Comparison of ENCODE assay signal across 10 cellular contexts in the genomic region with DNA sequence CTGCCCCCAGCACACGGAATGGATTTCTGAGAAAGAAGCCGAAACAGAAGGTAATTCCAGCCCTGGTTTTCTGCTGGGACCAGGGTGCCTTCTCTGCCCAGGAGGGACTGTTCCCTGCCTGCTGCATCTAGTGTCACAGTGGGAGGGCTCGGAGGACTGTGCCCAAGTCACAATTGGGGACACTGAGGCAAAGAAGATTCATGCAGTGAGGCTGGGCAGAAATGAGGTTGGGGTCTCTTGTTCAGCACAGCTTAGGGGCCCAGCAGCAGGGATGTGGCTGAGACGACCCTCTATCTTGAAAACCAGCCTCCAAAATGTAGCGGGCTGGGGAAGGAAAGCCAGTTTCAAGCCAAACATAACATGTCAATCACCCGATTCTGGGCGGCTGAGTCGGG. TPM values are rescaled to one million over a fixed set of nuclear protein-coding genes. Genes with fewer than 3 reads are reported as not detected.
DNase-seq lines count a peak whose midpoint lies in the region; ATAC-seq and TF ChIP-seq lines count a peak whose summit lies in the region.
"Had no signal": no experiment of that assay in that cellular context is flagged by ENCODE, and none has a peak within 500 bp of the region (broad histone marks: within the 10 kb centered on the region; RNA-seq: fewer than 3 reads in every experiment).

No MANE protein-coding gene starts in this region.

- H3K27me3 Mint-ChIP-seq in HFFc6 (ENCODE audit: insufficient read depth) (peaks cover 2% of the 10 kb centered on the region), natural killer cell (ENCODE audit: low read depth in 2 of 2) (no peaks in the 10 kb centered on the region)
- H3K27me3 Mint-ChIP-seq in activated naive CD8-positive, alpha-beta T cell treated with anti-CD3 and anti-CD28 coated beads, Interleukin-2, amount 50 U/mL, for 24 hours = no peaks in the 10 kb centered on the region

- H3K4me3 ChIP-seq in BLaER1 treated with 17β-estradiol and CSF1 and Interleukin-3, amounts not matched to agents 10 nM and 100 nM = peak overlapping the region; percentile 35 to 75 (median 58); a peak in 19 of 20 replicates
- no peak overlapping the region for H3K4me3 ChIP-seq in A673 (ENCODE audit: low read depth, low read length, poor library complexity, severe bottlenecking)

- POLR2A ChIA-PET in A673 (lab: Charles Lee; ENCODE audit: low non-redundant PET) = no interaction called here

- H3K27ac Mint-ChIP-seq in HFFc6 (peak overlapping the region; percentile 73), natural killer cell (peak overlapping the region; percentile 98 to 99)
- H3K27ac Mint-ChIP-seq in activated naive CD8-positive, alpha-beta T cell treated with anti-CD3 and anti-CD28 coated beads, Interleukin-2, amount 50 U/mL, for 24 hours = peak overlapping the region; percentile 98

- peak overlapping the region; percentile 82 for H3K4me3 Mint-ChIP-seq in HFFc6
- peak overlapping the region; percentile 100 for H3K4me3 Mint-ChIP-seq in activated naive CD8-positive, alpha-beta T cell treated with anti-CD3 and anti-CD28 coated beads, Interleukin-2, amount 50 U/mL, for 24 hours
- H3K4me3 Mint-ChIP-seq in natural killer cell = peak overlapping the region; percentile 98

- H3K4me1 Mint-ChIP-seq in HFFc6 (ENCODE audit: low read depth) = peaks cover 48% of the 10 kb centered on the region
- peaks cover 61% of the 10 kb centered on the region for H3K4me1 Mint-ChIP-seq in activated naive CD8-positive, alpha-beta T cell treated with anti-CD3 and anti-CD28 coated beads, Interleukin-2, amount 50 U/mL, for 24 hours
- H3K4me1 Mint-ChIP-seq in natural killer cell = peaks cover 79 to 88% of the 10 kb centered on the region in 2 donors

- CTCF ChIA-PET in A673 (lab: Charles Lee) = no interaction called here

- H4K20me1 ChIP-seq in BLaER1 treated with 17β-estradiol and CSF1 and Interleukin-3, amounts not matched to agents 10 nM and 100 nM = peaks cover 0 to 40% (median 0%) of the 10 kb centered on the region in 11 experiments; a peak in 5 of 22 replicates

- DNase-seq in HFFc6 (no peak), natural killer cell (no peak), HT-29 (ENCODE audit: low spot score) (no peak), activated gamma-delta T cell (lab: John Stamatoyannopoulos, UW) (no peak), A673 (ENCODE audit: low spot score) (no peak), hepatic stellate cell (ENCODE audit: low spot score) (no peak)
- DNase-seq in activated naive CD8-positive, alpha-beta T cell treated with anti-CD3 and anti-CD28 coated beads, Interleukin-2, amount 50 U/mL, for 24 hours = no peak
- DNase-seq: NCI-H1694 had no signal

- H3K9me3 ChIP-seq in BLaER1 treated with 17β-estradiol and CSF1 and Interleukin-3, amounts not matched to agents 10 nM and 100 nM (replicated peaks in 1 of 11) = no peaks in the 10 kb centered on the region
- no peaks in the 10 kb centered on the region for H3K9me3 ChIP-seq in A673 (ENCODE audit: low read depth, low read length, poor library complexity, severe bottlenecking)

- peak overlapping the region; percentile 83 to 97 (median 94) for H3K4me2 ChIP-seq in BLaER1 treated with 17β-estradiol and CSF1 and Interleukin-3, amounts not matched to agents 10 nM and 100 nM

- H3K36me3 Mint-ChIP-seq in HFFc6 (ENCODE audit: low read depth) (no peaks in the 10 kb centered on the region), natural killer cell (no peaks in the 10 kb centered on the region)
- H3K36me3 Mint-ChIP-seq in activated naive CD8-positive, alpha-beta T cell treated with anti-CD3 and anti-CD28 coated beads, Interleukin-2, amount 50 U/mL, for 24 hours (ENCODE audit: low read depth) = peaks cover 50% of the 10 kb centered on the region

- TF ChIP-seq CTCF in HFFc6 (IDR thresholded peaks at IDR 0.05) (no peak), natural killer cell (IDR thresholded peaks at IDR 0.05) (no peak), A673 (conservative IDR thresholded peaks at IDR 0.05; ENCODE audit: low read depth, low read length) (no peak)

- peak overlapping the region; percentile 49 to 85 (median 79) for H3K27ac ChIP-seq in BLaER1 treated with 17β-estradiol and CSF1 and Interleukin-3, amounts not matched to agents 10 nM and 100 nM
- H3K27ac ChIP-seq in A673 (ENCODE audit: low read depth, low read length, poor library complexity, severe bottlenecking) = no peak overlapping the region

- H3K27me3 ChIP-seq in BLaER1 treated with 17β-estradiol and CSF1 and Interleukin-3, amounts not matched to agents 10 nM and 100 nM = peaks cover 0 to 17% (median 0%) of the 10 kb centered on the region in 11 experiments; a peak in 6 of 22 replicates
- no peaks in the 10 kb centered on the region for H3K27me3 ChIP-seq in A673 (replicated peaks; ENCODE audit: insufficient read depth, low read depth, low read length, poor library complexity)

- no TSS peak for BruUV-seq in A673 (replicated peaks; lab: Mats Ljungman, UMichigan)

- intact Hi-C loops in natural killer cell (cut with micrococcal nuclease) = loop anchor here (1.0 to 5.0 kb wide), 4 partner anchors 24 to 48 kb away; no protein-coding TSS in a partner anchor
- intact Hi-C loops in A673 (cut with micrococcal nuclease; ENCODE audit: unreplicated experiment) = no loop called here

- H3K4me1 ChIP-seq in BLaER1 treated with 17β-estradiol and CSF1 and Interleukin-3, amounts not matched to agents 10 nM and 100 nM = peaks cover 93 to 100% (median 99%) of the 10 kb centered on the region in 10 experiments
- peaks cover 7% of the 10 kb centered on the region for H3K4me1 ChIP-seq in A673 (ENCODE audit: insufficient read depth, low read length, poor library complexity, severe bottlenecking)

- H3K9ac ChIP-seq in BLaER1 treated with 17β-estradiol and CSF1 and Interleukin-3, amounts not matched to agents 10 nM and 100 nM = peak overlapping the region; percentile 50 to 84 (median 75)

- H3K36me3 ChIP-seq in BLaER1 treated with 17β-estradiol and CSF1 and Interleukin-3, amounts not matched to agents 10 nM and 100 nM = peaks cover 0 to 7% (median 0%) of the 10 kb centered on the region in 11 experiments; a peak in 1 of 22 replicates
- H3K36me3 ChIP-seq in A673 (ENCODE audit: insufficient read depth, low read length, poor library complexity, severe bottlenecking) = no peaks in the 10 kb centered on the region

- ATAC-seq in activated naive CD8-positive, alpha-beta T cell treated with anti-CD3 and anti-CD28 coated beads, Interleukin-2, amount 50 U/mL, for 24 hours = no peak
- no peak for ATAC-seq in natural killer cell

- no peaks in the 10 kb centered on the region for H3K9me3 Mint-ChIP-seq in HFFc6
- no peaks in the 10 kb centered on the region for H3K9me3 Mint-ChIP-seq in activated naive CD8-positive, alpha-beta T cell treated with anti-CD3 and anti-CD28 coated beads, Interleukin-2, amount 50 U/mL, for 24 hours
- H3K9me3 Mint-ChIP-seq in natural killer cell = peaks cover 0 to 3% of the 10 kb centered on the region in 2 donors

RNA-seq across cellular contexts. Expression of a gene that starts 0.6 kb away (rescaled TPM):
- total RNA-seq in HFFc6 (2021; fragmentation: NEBNext Ultra II Directional; extraction: Animal tissue kit (Norgen Biotek cat#: 25700)) = 1 to 10 TPM in 5 of 6 experiments, under 1 TPM in 1; 0.96 to 1.8 (median 1.2) TPM
- total RNA-seq in natural killer cell (10 to 100 TPM; 24.3 to 45.7 (median 26.5) TPM), A673 (2021) (0.19 and 0.39 TPM in 2 replicates)
- total RNA-seq in HT-29 (2014; rRNA removed; shearing (Covaris generic)) = not detected in 2 replicates
- total RNA-seq: endothelial cell of umbilical vein had no signal

Comparison
In these comparisons a context has a peak if more than half of its experiments do, and no peak if none do; other contexts are left out.
1. RNA of a gene that starts 0.6 kb away (total RNA-seq): 24.3 to 45.7 TPM in natural killer cell; 0.96 to 1.8 TPM in HFFc6, 0.19 to 0.39 TPM in A673 and not detected in HT-29; every median in the first group is over 4 times any median in the second.
2. Peak in every context shown above with its lines, with median percentiles within 50 percentile points of each other: H3K27ac Mint-ChIP-seq and H3K4me3 Mint-ChIP-seq.